Comparison of ENCODE assay signal across 17 cellular contexts in genomic region chr10:94251568-94251967, GRCh38.
DNase-seq lines count a peak whose midpoint lies in the region; ATAC-seq and TF ChIP-seq lines count a peak whose summit lies in the region.
"Had no signal": no experiment of that assay in that cellular context is flagged by ENCODE, and none has a peak within 500 bp of the region (broad histone marks: within the 10 kb centered on the region; RNA-seq: fewer than 3 reads in every experiment).

No MANE protein-coding gene starts in this region.

- no peak overlapping the region for H3K4ac ChIP-seq in mesenchymal stem cell (ENCODE audit: low read depth in 1 of 2, low read length in 2 of 2)

- H4K20me1 ChIP-seq in BLaER1: no peaks in the 10 kb centered on the region

- no peak overlapping the region for H2AFZ ChIP-seq in mesenchymal stem cell (ENCODE audit: low read depth, low read length)
- H2AFZ ChIP-seq: GM23338 had no signal

- no peaks in the 10 kb centered on the region for H3K27me3 ChIP-seq in BLaER1
- H3K27me3 ChIP-seq in heart left ventricle: no peaks in the 10 kb centered on the region
- H3K27me3 ChIP-seq in mesenchymal stem cell (ENCODE audit: control insufficient read depth in 1 of 2, insufficient read depth in 1 of 2, low read length in 2 of 2): no peaks in the 10 kb centered on the region
- no peaks in the 10 kb centered on the region for H3K27me3 ChIP-seq in WERI-Rb-1 (ENCODE audit: insufficient read depth, low read depth, severe bottlenecking)

- no peak overlapping the region for H2BK12ac ChIP-seq in mesenchymal stem cell (ENCODE audit: low read length in 2 of 2)

- no peak overlapping the region for H4K91ac ChIP-seq in mesenchymal stem cell (ENCODE audit: low read length)

- TF ChIP-seq CTCF in heart left ventricle (IDR thresholded peaks at IDR 0.05): no peak
- TF ChIP-seq CTCF in WERI-Rb-1 (IDR thresholded peaks at IDR 0.05; ENCODE audit: low read depth, low read length): no peak

- no peak overlapping the region for H2BK15ac ChIP-seq in mesenchymal stem cell (ENCODE audit: low read depth, poor library complexity, severe bottlenecking)

- no peak overlapping the region for H2AK5ac ChIP-seq in mesenchymal stem cell (ENCODE audit: low read length, severe bottlenecking)

- H3K4me2 ChIP-seq in BLaER1: peak overlapping the region; percentile 56
- peak overlapping the region; percentile 21 for H3K4me2 ChIP-seq in mesenchymal stem cell (ENCODE audit: low read length, poor library complexity, severe bottlenecking)
- H3K4me2 ChIP-seq: A549, GM23338 had no signal

- 40 to 48% (median 43%) methylated on average over 1 of the region's 1 CpG for WGBS in heart left ventricle, 4 donors
- 89% methylated on average over 1 of the region's 1 CpG for WGBS in mesenchymal stem cell

- intact Hi-C loops in heart left ventricle (cut with DNase I): no loop called here

- no peak overlapping the region for H4K8ac ChIP-seq in mesenchymal stem cell (ENCODE audit: low read length)

- H3K14ac ChIP-seq in mesenchymal stem cell (ENCODE audit: low read length in 2 of 2): no peak overlapping the region

- no peaks in the 10 kb centered on the region for H3K9me3 ChIP-seq in BLaER1
- H3K9me3 ChIP-seq in heart left ventricle: no peaks in the 10 kb centered on the region
- H3K9me3 ChIP-seq in mesenchymal stem cell (ENCODE audit: control insufficient read depth, low read length): no peaks in the 10 kb centered on the region
- H3K9me3 ChIP-seq in WERI-Rb-1 (ENCODE audit: severe bottlenecking): no peaks in the 10 kb centered on the region
- H3K9me3 ChIP-seq: A549 had no signal

- ATAC-seq in heart left ventricle: peak; percentile 64 to 80 (median 74)
- ATAC-seq: A549; CD8-positive, alpha-beta T cell; GM23338 had no signal

- TF ChIP-seq POLR2A in heart left ventricle (IDR thresholded peaks at IDR 0.05): no peak

- no peak overlapping the region for H3K23ac ChIP-seq in mesenchymal stem cell (ENCODE audit: low read length in 2 of 2)

- no peak overlapping the region for H3K9ac ChIP-seq in BLaER1
- no peak overlapping the region for H3K9ac ChIP-seq in mesenchymal stem cell (ENCODE audit: low read length)

- H3K4me3 ChIP-seq in BLaER1 (no peak overlapping the region), heart left ventricle (no peak overlapping the region), mesenchymal stem cell (ENCODE audit: insufficient read depth in 1 of 2, low read depth in 1 of 2, low read length in 2 of 2) (no peak overlapping the region), WERI-Rb-1 (ENCODE audit: low read depth, low read length) (no peak overlapping the region)
- H3K4me3 ChIP-seq: A549, GM23338 had no signal

- no peak overlapping the region for H3K18ac ChIP-seq in mesenchymal stem cell (ENCODE audit: low read depth in 1 of 2, low read length in 2 of 2)

- H2BK5ac ChIP-seq in mesenchymal stem cell (ENCODE audit: low read depth, low read length, poor library complexity, severe bottlenecking): no peak overlapping the region

- no peak overlapping the region for H2BK120ac ChIP-seq in mesenchymal stem cell (ENCODE audit: low read depth, low read length)

- H3K36me3 ChIP-seq in BLaER1 (no peaks in the 10 kb centered on the region), heart left ventricle (peaks cover 0 to 70% (median 8%) of the 10 kb centered on the region in 9 donors), mesenchymal stem cell (ENCODE audit: control insufficient read depth in 1 of 2, insufficient read depth in 2 of 2, low read depth in 1 of 2, low read length in 2 of 2) (peaks cover 0 to under 1% of the 10 kb centered on the region in 2 experiments), WERI-Rb-1 (peaks cover 2% of the 10 kb centered on the region; the same call in 1 of the 2 replicates)

- peak; percentile 1 for DNase-seq in NCI-H1436 treated with DMSO at 0.1 percent for 48 hours (lab: John Stamatoyannopoulos, UW)
- no peak for DNase-seq in NCI-H1436 (lab: John Stamatoyannopoulos, UW)
- no peak for DNase-seq in heart left ventricle
- DNase-seq in mesenchymal stem cell: no peak
- no peak for DNase-seq in SW480 (ENCODE audit: low spot score)
- no peak for DNase-seq in WERI-Rb-1
- DNase-seq in NCI-H1105 treated with DMSO at 0.1 percent for 48 hours (lab: John Stamatoyannopoulos, UW): no peak
- DNase-seq: AML-193; Calu3; CD8-positive, alpha-beta T cell; DMS79 treated with DMSO at 0.1 percent for 48 hours; GF-D8; HCEC 1CT had no signal

- H3K27ac ChIP-seq in BLaER1 (no peak overlapping the region), heart left ventricle (no peak overlapping the region), mesenchymal stem cell (ENCODE audit: low read length, poor library complexity, severe bottlenecking) (no peak overlapping the region), WERI-Rb-1 (no peak overlapping the region)
- H3K27ac ChIP-seq: 22Rv1, A549 had no signal

- H3K4me1 ChIP-seq in BLaER1 (peaks cover 19% of the 10 kb centered on the region), heart left ventricle (peaks cover 0 to 17% (median 6%) of the 10 kb centered on the region in 12 donors), mesenchymal stem cell (ENCODE audit: control insufficient read depth, insufficient read depth, low read depth, low read length) (no peaks in the 10 kb centered on the region)
- H3K4me1 ChIP-seq: A549 had no signal

- no peaks in the 10 kb centered on the region for H3K79me1 ChIP-seq in mesenchymal stem cell (replicated peaks; ENCODE audit: low read length, poor library complexity, severe bottlenecking)
